Comparison of ENCODE assay signal across 18 cellular contexts in the genomic region with DNA sequence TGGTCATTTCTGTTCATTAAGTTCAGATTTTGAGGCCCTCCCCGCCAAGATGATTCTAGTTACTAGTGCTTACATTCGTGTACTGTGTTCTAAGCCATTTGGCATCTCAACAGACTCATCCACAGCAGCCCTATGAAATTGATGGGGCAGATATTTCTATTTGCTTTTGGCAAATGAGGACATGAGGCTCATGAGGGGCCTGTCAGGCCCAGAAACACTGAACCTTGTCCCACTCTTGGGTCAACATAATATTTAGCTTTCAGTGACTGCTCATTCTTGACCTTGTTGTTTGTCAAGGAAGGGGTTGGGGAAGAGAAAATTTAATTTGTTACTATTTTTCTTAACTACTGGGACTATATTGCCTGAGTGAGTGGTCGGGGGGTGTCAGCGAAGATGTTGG.
"Had no signal": no experiment of that assay in that cellular context is flagged by ENCODE, and none has a peak within 500 bp of the region (broad histone marks: within the 10 kb centered on the region; RNA-seq: fewer than 3 reads in every experiment).

No MANE protein-coding gene starts in this region.

- H3K27ac ChIP-seq: colonic mucosa, hepatocyte, left ventricle myocardium inferior, ovary, upper lobe of right lung, vagina had no signal

- H3K27me3 ChIP-seq: colonic mucosa, hepatocyte, ovary, upper lobe of right lung, vagina had no signal

- H3K4me1 ChIP-seq: vagina had no signal

- H3K36me3 ChIP-seq: colonic mucosa, left ventricle myocardium inferior, ovary, upper lobe of right lung, vagina had no signal

- H3K4me3 Mint-ChIP-seq: naive B cell had no signal

- H3K36me3 Mint-ChIP-seq: naive B cell had no signal

- H3K4me3 ChIP-seq: colonic mucosa, hepatocyte, left ventricle myocardium inferior, lung, ovary, smooth muscle cell, upper lobe of right lung, vagina had no signal

- ATAC-seq: left cardiac atrium, right cardiac atrium, upper lobe of right lung had no signal

- H3K9me3 ChIP-seq: colonic mucosa, left ventricle myocardium inferior, ovary, upper lobe of right lung, vagina had no signal

- DNase-seq: colonic mucosa; dermis blood vessel endothelial cell; foreskin melanocyte; head of caudate nucleus; kidney; left cardiac atrium; left ventricle myocardium inferior; mesenchymal stem cell; naive B cell; ovary; right cardiac atrium; stimulated activated CD4-positive, alpha-beta T cell treated with anti-CD3 and anti-CD28 coated beads, Interleukin-2, amount 100 ng/mL, for 48 hours; stimulated activated naive CD4-positive, alpha-beta T cell treated with Interleukin-2 at 50 U/mL for 16 hours; upper lobe of right lung had no signal

- H3K4me1 Mint-ChIP-seq: naive B cell had no signal
